1 cellular context compared by ENCODE assay signal in the genomic region with DNA sequence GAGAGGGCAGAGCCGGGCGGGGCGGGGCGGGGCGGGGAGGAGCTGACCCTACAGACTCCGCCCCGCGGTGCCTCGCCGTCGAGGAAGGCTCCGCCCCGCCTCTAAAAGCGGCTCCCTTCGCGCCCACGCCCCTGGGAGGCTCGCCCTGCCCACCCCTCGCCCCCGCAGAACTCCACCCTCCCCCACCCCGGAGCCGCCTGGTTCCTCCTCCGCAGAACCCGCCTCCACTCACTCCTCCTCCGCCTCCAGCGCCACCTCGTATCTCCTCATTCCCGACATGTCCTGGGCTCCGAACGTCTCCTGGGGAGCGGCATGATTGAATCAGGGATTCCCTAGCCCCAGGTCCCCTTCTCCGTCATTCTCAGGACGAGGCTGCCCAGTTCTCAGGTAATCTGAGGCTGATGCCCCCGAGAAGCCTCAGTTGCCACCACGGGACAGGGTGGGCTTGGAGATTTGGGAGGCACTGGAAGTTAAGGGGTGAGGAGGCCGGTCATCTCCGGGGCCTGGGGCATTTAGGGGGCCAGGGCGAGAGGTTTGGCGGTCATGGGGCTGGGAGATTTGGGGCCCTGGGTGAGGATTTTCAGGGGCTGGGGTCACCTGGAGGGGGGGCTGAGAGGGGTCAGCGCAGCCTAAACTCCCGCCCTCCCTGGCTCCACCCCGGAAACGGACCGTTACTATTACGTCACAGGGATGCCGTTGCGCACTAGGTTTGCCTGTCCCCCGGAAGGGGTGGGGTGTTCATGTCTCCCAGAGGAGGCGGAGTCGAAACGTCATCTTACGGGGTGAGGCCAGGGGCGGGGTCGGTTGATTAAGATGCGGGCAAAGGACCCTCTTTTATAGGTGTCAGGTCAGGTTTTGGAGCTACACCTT.
TF ChIP-seq lines count a peak whose summit lies in the region.

No MANE protein-coding gene starts in this region.

TF ChIP-seq in HepG2, 621 proteins besides CTCF, POLR2A, EP300 and RAD21 (continues in another document):
- no peak for TF ChIP-seq ZNF317 (CRISPR knock-in tag; IDR thresholded peaks at IDR 0.05)
- TF ChIP-seq BCL6 (CRISPR knock-in tag; IDR thresholded peaks at IDR 0.05), result peak; percentile 19; the same call in 1 of the 2 replicates
- TF ChIP-seq TCF12 (IDR thresholded peaks at IDR 0.05), result no peak
- TF ChIP-seq TCF12 (CRISPR knock-in tag; IDR thresholded peaks at IDR 0.05), result no peak
- no peak for TF ChIP-seq NFATC3 (CRISPR knock-in tag; IDR thresholded peaks at IDR 0.05)
- TF ChIP-seq HNRNPK (IDR thresholded peaks at IDR 0.05; ENCODE audit: low read depth, low read length, poor library complexity, severe bottlenecking), result peak; percentile 12
- TF ChIP-seq, protein P1, sequence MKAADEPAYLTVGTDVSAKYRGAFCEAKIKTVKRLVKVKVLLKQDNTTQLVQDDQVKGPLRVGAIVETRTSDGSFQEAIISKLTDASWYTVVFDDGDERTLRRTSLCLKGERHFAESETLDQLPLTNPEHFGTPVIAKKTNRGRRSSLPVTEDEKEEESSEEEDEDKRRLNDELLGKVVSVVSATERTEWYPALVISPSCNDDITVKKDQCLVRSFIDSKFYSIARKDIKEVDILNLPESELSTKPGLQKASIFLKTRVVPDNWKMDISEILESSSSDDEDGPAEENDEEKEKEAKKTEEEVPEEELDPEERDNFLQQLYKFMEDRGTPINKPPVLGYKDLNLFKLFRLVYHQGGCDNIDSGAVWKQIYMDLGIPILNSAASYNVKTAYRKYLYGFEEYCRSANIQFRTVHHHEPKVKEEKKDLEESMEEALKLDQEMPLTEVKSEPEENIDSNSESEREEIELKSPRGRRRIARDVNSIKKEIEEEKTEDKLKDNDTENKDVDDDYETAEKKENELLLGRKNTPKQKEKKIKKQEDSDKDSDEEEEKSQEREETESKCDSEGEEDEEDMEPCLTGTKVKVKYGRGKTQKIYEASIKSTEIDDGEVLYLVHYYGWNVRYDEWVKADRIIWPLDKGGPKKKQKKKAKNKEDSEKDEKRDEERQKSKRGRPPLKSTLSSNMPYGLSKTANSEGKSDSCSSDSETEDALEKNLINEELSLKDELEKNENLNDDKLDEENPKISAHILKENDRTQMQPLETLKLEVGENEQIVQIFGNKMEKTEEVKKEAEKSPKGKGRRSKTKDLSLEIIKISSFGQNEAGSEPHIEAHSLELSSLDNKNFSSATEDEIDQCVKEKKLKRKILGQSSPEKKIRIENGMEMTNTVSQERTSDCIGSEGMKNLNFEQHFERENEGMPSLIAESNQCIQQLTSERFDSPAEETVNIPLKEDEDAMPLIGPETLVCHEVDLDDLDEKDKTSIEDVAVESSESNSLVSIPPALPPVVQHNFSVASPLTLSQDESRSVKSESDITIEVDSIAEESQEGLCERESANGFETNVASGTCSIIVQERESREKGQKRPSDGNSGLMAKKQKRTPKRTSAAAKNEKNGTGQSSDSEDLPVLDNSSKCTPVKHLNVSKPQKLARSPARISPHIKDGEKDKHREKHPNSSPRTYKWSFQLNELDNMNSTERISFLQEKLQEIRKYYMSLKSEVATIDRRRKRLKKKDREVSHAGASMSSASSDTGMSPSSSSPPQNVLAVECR (CRISPR knock-in tag; IDR thresholded peaks at IDR 0.05; ENCODE audit: borderline replicate concordance), result peak; percentile 43; the same call in 1 of the 2 replicates
- TF ChIP-seq ATF7 (IDR thresholded peaks at IDR 0.05), result peak; percentile 60
- no peak for TF ChIP-seq ATF7 (CRISPR knock-in tag; IDR thresholded peaks at IDR 0.05)
- 0 out of 2 replicates have a peak, but pooled peaks have one; percentile 5 for TF ChIP-seq ERF (CRISPR knock-in tag; IDR thresholded peaks at IDR 0.05)
- TF ChIP-seq MBNL3 (CRISPR knock-in tag; conservative IDR thresholded peaks at IDR 0.05), result no peak
- no peak for TF ChIP-seq MYPOP (CRISPR knock-in tag; IDR thresholded peaks at IDR 0.05)
- TF ChIP-seq PCBP1 (IDR thresholded peaks at IDR 0.05; ENCODE audit: borderline replicate concordance, low read depth, low read length), result 0 out of 2 replicates have a peak, but pooled peaks have one; percentile 34
- TF ChIP-seq ZNF383 (CRISPR knock-in tag; IDR thresholded peaks at IDR 0.05; ENCODE audit: borderline replicate concordance), result no peak
- no peak for TF ChIP-seq GPBP1L1 (CRISPR knock-in tag; IDR thresholded peaks at IDR 0.05)
- no peak for TF ChIP-seq RFXAP (CRISPR knock-in tag; IDR thresholded peaks at IDR 0.05; ENCODE audit: borderline replicate concordance)
- TF ChIP-seq, protein P2, sequence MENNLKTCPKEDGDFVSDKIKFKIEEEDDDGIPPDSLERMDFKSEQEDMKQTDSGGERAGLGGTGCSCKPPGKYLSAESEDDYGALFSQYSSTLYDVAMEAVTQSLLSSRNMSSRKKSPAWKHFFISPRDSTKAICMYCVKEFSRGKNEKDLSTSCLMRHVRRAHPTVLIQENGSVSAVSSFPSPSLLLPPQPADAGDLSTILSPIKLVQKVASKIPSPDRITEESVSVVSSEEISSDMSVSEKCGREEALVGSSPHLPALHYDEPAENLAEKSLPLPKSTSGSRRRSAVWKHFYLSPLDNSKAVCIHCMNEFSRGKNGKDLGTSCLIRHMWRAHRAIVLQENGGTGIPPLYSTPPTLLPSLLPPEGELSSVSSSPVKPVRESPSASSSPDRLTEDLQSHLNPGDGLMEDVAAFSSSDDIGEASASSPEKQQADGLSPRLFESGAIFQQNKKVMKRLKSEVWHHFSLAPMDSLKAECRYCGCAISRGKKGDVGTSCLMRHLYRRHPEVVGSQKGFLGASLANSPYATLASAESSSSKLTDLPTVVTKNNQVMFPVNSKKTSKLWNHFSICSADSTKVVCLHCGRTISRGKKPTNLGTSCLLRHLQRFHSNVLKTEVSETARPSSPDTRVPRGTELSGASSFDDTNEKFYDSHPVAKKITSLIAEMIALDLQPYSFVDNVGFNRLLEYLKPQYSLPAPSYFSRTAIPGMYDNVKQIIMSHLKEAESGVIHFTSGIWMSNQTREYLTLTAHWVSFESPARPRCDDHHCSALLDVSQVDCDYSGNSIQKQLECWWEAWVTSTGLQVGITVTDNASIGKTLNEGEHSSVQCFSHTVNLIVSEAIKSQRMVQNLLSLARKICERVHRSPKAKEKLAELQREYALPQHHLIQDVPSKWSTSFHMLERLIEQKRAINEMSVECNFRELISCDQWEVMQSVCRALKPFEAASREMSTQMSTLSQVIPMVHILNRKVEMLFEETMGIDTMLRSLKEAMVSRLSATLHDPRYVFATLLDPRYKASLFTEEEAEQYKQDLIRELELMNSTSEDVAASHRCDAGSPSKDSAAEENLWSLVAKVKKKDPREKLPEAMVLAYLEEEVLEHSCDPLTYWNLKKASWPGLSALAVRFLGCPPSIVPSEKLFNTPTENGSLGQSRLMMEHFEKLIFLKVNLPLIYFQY (CRISPR knock-in tag; IDR thresholded peaks at IDR 0.05; ENCODE audit: borderline replicate concordance), result no peak
- TF ChIP-seq CEBPB (IDR thresholded peaks at IDR 0.05; ENCODE audit: borderline replicate concordance, low read depth, low read length), result peak; percentile 73; the same call in 1 of the 2 replicates
- TF ChIP-seq, protein P3, sequence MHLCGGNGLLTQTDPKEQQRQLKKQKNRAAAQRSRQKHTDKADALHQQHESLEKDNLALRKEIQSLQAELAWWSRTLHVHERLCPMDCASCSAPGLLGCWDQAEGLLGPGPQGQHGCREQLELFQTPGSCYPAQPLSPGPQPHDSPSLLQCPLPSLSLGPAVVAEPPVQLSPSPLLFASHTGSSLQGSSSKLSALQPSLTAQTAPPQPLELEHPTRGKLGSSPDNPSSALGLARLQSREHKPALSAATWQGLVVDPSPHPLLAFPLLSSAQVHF (CRISPR knock-in tag; IDR thresholded peaks at IDR 0.05), result no peak
- TF ChIP-seq ATF1 (CRISPR knock-in tag; IDR thresholded peaks at IDR 0.05), result peak; percentile 69; the same call in 1 of the 2 replicates
- TF ChIP-seq MAX (IDR thresholded peaks at IDR 0.05), result no peak
- TF ChIP-seq, protein P4, sequence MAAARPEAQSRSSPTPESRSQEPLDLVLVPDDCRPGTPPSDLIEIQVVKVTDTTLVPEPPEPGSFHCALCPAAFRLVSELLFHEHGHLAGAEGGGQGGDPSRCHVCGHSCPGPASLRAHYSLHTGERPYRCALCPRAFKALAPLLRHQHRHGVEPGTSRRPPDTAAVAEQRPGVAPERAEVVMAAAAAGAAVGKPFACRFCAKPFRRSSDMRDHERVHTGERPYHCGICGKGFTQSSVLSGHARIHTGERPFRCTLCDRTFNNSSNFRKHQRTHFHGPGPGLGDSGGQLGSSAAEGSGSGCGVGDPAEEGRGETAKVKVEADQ (CRISPR knock-in tag; IDR thresholded peaks at IDR 0.05; ENCODE audit: borderline replicate concordance), result no peak
- no peak for TF ChIP-seq SOX6 (IDR thresholded peaks at IDR 0.05)
- TF ChIP-seq SOX6 (CRISPR knock-in tag; IDR thresholded peaks at IDR 0.05), result peak; percentile 5; the same call in 1 of the 2 replicates
- no peak for TF ChIP-seq ZNF30 (CRISPR knock-in tag; IDR thresholded peaks at IDR 0.05)
- 0 out of 2 replicates have a peak, but pooled peaks have one; percentile 34 for TF ChIP-seq CEBPG (CRISPR knock-in tag; IDR thresholded peaks at IDR 0.05)
- TF ChIP-seq RFXANK (CRISPR knock-in tag; IDR thresholded peaks at IDR 0.05), result no peak
- TF ChIP-seq CENPBD1 (CRISPR knock-in tag; IDR thresholded peaks at IDR 0.05; ENCODE audit: borderline replicate concordance, low read depth), result no peak
- no peak for TF ChIP-seq U2AF1 (optimal IDR thresholded peaks at IDR 0.05; ENCODE audit: low read depth, low read length)
- TF ChIP-seq SAP130 (CRISPR knock-in tag; IDR thresholded peaks at IDR 0.05; ENCODE audit: low read depth), result peak; percentile 16; the same call in 1 of the 2 replicates
- peak; percentile 89 for TF ChIP-seq GABPB1 (CRISPR knock-in tag; IDR thresholded peaks at IDR 0.05)
- peak; percentile 51; the same call in 1 of the 2 replicates for TF ChIP-seq KDM2A (CRISPR knock-in tag; IDR thresholded peaks at IDR 0.05; ENCODE audit: borderline replicate concordance, low read depth)
- TF ChIP-seq ZFP62 (CRISPR knock-in tag; IDR thresholded peaks at IDR 0.05), result no peak
- peak; percentile 82 for TF ChIP-seq ZHX2 (IDR thresholded peaks at IDR 0.05; ENCODE audit: low read depth)
- TF ChIP-seq ZHX2 (CRISPR knock-in tag; IDR thresholded peaks at IDR 0.05; ENCODE audit: borderline replicate concordance), result no peak
